In genomic region chr19:41303941-41304340, GRCh38 we compare ENCODE assay signal across 15 cellular contexts. TPM values are rescaled to one million over a fixed set of nuclear protein-coding genes. Genes with fewer than 3 reads are reported as not detected.
DNase-seq lines count a peak whose midpoint lies in the region; ATAC-seq and TF ChIP-seq lines count a peak whose summit lies in the region.
"Had no signal": no experiment of that assay in that cellular context is flagged by ENCODE, and none has a peak within 500 bp of the region (broad histone marks: within the 10 kb centered on the region; RNA-seq: fewer than 3 reads in every experiment).

No MANE protein-coding gene starts in this region.

- no peak for ATAC-seq in GM19324 (IDR thresholded peaks at IDR 0.05; ENCODE audit: low FRiP score, unreplicated experiment)
- ATAC-seq in GM18520 (IDR thresholded peaks at IDR 0.05; ENCODE audit: unreplicated experiment) = no peak
- ATAC-seq: body of pancreas had no signal

- CTCF ChIA-PET in activated naive CD4-positive, alpha-beta T cell treated with anti-CD3 and anti-CD28 coated beads for 36 hours (lab: Charles Lee) = no interaction called here
- CTCF ChIA-PET in activated CD4-positive, alpha-beta memory T cell treated with anti-CD3 and anti-CD28 coated beads for 36 hours (lab: Charles Lee) = interaction anchor here (1.2 to 8.4 kb wide), 4 partner anchors 11 to 100 kb away, joined by 3 to 86 read pairs (median 13); partner anchors contain the start of gene HNRNPUL1

- H3K9ac ChIP-seq in endodermal cell (ENCODE audit: extremely low read depth, low read length, poor library complexity, severe bottlenecking) = no peak overlapping the region
- H3K9ac ChIP-seq: SK-N-SH had no signal

- H3K27ac Mint-ChIP-seq in activated naive CD4-positive, alpha-beta T cell treated with anti-CD3 and anti-CD28 coated beads for 36 hours = peak overlapping the region; percentile 95
- H3K27ac Mint-ChIP-seq in activated CD4-positive, alpha-beta memory T cell treated with anti-CD3 and anti-CD28 coated beads for 36 hours = peak overlapping the region; percentile 96
- H3K27ac Mint-ChIP-seq in endodermal cell = peak overlapping the region; percentile 64

- in situ Hi-C loops in GM13977 (cut with MboI; ENCODE audit: low pct_unique_long_range_greater_than_20kb, low sequenced_read_pairs, unreplicated experiment) = no loop called here

- TF ChIP-seq POLR2A in stomach (IDR thresholded peaks at IDR 0.05) = no peak

- no peak for DNase-seq in activated naive CD4-positive, alpha-beta T cell treated with anti-CD3 and anti-CD28 coated beads for 36 hours
- no peak for DNase-seq in activated naive CD4-positive, alpha-beta T cell (lab: John Stamatoyannopoulos, UW)
- DNase-seq in activated CD4-positive, alpha-beta memory T cell treated with anti-CD3 and anti-CD28 coated beads for 36 hours = peak; percentile 42
- no peak for DNase-seq in endodermal cell
- DNase-seq in stomach = no peak
- DNase-seq in GM13977 (ENCODE audit: low spot score) = no peak
- DNase-seq: body of pancreas; hypothalamus; NCI-H146; NCI-H510A treated with DMSO at 0.1 percent for 48 hours; SK-N-SH; stimulated activated CD4-positive, alpha-beta T cell treated with anti-CD3 and anti-CD28 coated beads, Interleukin-12 subunit alpha, Interleukin-12 subunit beta, amount 100 ng/mL, for 4 hours had no signal

- TF ChIP-seq CTCF in endodermal cell (conservative IDR thresholded peaks at IDR 0.05) = no peak
- no peak for TF ChIP-seq CTCF in stomach (IDR thresholded peaks at IDR 0.05)
- no peak for TF ChIP-seq CTCF in GM13977 (IDR thresholded peaks at IDR 0.05; ENCODE audit: extremely low read depth, insufficient read depth, missing control alignments)

- H3K4me1 Mint-ChIP-seq in activated naive CD4-positive, alpha-beta T cell treated with anti-CD3 and anti-CD28 coated beads for 36 hours (ENCODE audit: low read depth) = peaks cover 99% of the 10 kb centered on the region
- peaks cover 99% of the 10 kb centered on the region for H3K4me1 Mint-ChIP-seq in activated CD4-positive, alpha-beta memory T cell treated with anti-CD3 and anti-CD28 coated beads for 36 hours (ENCODE audit: low read depth)
- H3K4me1 Mint-ChIP-seq in endodermal cell = peaks cover 7% of the 10 kb centered on the region

- H3K4me3 ChIP-seq in endodermal cell (ENCODE audit: low read length) = no peak overlapping the region
- H3K4me3 ChIP-seq in stomach = peak overlapping the region in 1 of 4 donors; percentile 17
- H3K4me3 ChIP-seq: body of pancreas, prostate gland had no signal

- POLR2A ChIA-PET in activated CD4-positive, alpha-beta memory T cell treated with anti-CD3 and anti-CD28 coated beads for 36 hours (lab: Charles Lee) = interaction anchor here (0.9 to 10.3 kb wide), 3 partner anchors 38 to 47 kb away, joined by 3 to 97 read pairs (median 5); partner anchors contain the start of gene HNRNPUL1

- H3K9me3 ChIP-seq in endodermal cell (ENCODE audit: control insufficient read depth, low read length) = no peaks in the 10 kb centered on the region
- no peaks in the 10 kb centered on the region for H3K9me3 ChIP-seq in stomach
- H3K9me3 ChIP-seq: body of pancreas, prostate gland, SK-N-SH had no signal

- H3K36me3 Mint-ChIP-seq in activated naive CD4-positive, alpha-beta T cell treated with anti-CD3 and anti-CD28 coated beads for 36 hours (ENCODE audit: low read depth) = peaks cover 72% of the 10 kb centered on the region
- peaks cover 75% of the 10 kb centered on the region for H3K36me3 Mint-ChIP-seq in activated CD4-positive, alpha-beta memory T cell treated with anti-CD3 and anti-CD28 coated beads for 36 hours
- H3K36me3 Mint-ChIP-seq in endodermal cell (ENCODE audit: low read depth) = peaks cover 76% of the 10 kb centered on the region

- H3K4me1 ChIP-seq in endodermal cell (ENCODE audit: control insufficient read depth, insufficient read depth, low read length) = peaks cover 3% of the 10 kb centered on the region
- H3K4me1 ChIP-seq in stomach = peaks cover 30 to 86% (median 41%) of the 10 kb centered on the region in 4 donors

- WGBS in endodermal cell (ENCODE audit: insufficient coverage in 1 of 2, insufficient read length in 1 of 2), 2 experiments = 90 to 92% methylated on average over 7 to 15 of the region's 15 CpGs
- 81 to 91% (median 87%) methylated on average over 11 to 15 of the region's 15 CpGs for WGBS in stomach, 5 donors

- intact Hi-C loops in activated naive CD4-positive, alpha-beta T cell treated with anti-CD3 and anti-CD28 coated beads for 36 hours (cut with micrococcal nuclease) = loop anchor here (1.0 kb wide), 1 partner anchor 37 kb away; no protein-coding TSS in a partner anchor
- intact Hi-C loops in activated CD4-positive, alpha-beta memory T cell treated with anti-CD3 and anti-CD28 coated beads for 36 hours (cut with micrococcal nuclease) = no loop called here
- intact Hi-C loops in stomach (cut with DNase I; ENCODE audit: low total_unique reads) = no loop called here

- H3K27me3 ChIP-seq in endodermal cell (ENCODE audit: control insufficient read depth, insufficient read depth, low read length, poor library complexity, severe bottlenecking) = no peaks in the 10 kb centered on the region
- no peaks in the 10 kb centered on the region for H3K27me3 ChIP-seq in stomach
- H3K27me3 ChIP-seq: body of pancreas had no signal

- H3K9me3 Mint-ChIP-seq in activated naive CD4-positive, alpha-beta T cell treated with anti-CD3 and anti-CD28 coated beads for 36 hours = no peaks in the 10 kb centered on the region
- no peaks in the 10 kb centered on the region for H3K9me3 Mint-ChIP-seq in activated CD4-positive, alpha-beta memory T cell treated with anti-CD3 and anti-CD28 coated beads for 36 hours
- H3K9me3 Mint-ChIP-seq in endodermal cell = no peaks in the 10 kb centered on the region

- no peak overlapping the region for H3K4me3 Mint-ChIP-seq in activated naive CD4-positive, alpha-beta T cell treated with anti-CD3 and anti-CD28 coated beads for 36 hours
- H3K4me3 Mint-ChIP-seq in activated CD4-positive, alpha-beta memory T cell treated with anti-CD3 and anti-CD28 coated beads for 36 hours = no peak overlapping the region
- H3K4me3 Mint-ChIP-seq in endodermal cell = no peak overlapping the region

- H3K27ac ChIP-seq in endodermal cell (ENCODE audit: low read depth, low read length) (no peak overlapping the region), stomach (peak overlapping the region; percentile 12 to 98 (median 40))
- H3K27ac ChIP-seq: body of pancreas, prostate gland had no signal

- TF ChIP-seq EP300 in stomach (IDR thresholded peaks at IDR 0.05) = no peak

- H3K36me3 ChIP-seq in endodermal cell (ENCODE audit: control insufficient read depth, insufficient read depth, low read length) = peaks cover 92% of the 10 kb centered on the region
- peaks cover 65 to 88% (median 85%) of the 10 kb centered on the region in 4 donors for H3K36me3 ChIP-seq in stomach

- H3K27me3 Mint-ChIP-seq in activated naive CD4-positive, alpha-beta T cell treated with anti-CD3 and anti-CD28 coated beads for 36 hours (ENCODE audit: low read depth) = no peaks in the 10 kb centered on the region
- H3K27me3 Mint-ChIP-seq in activated CD4-positive, alpha-beta memory T cell treated with anti-CD3 and anti-CD28 coated beads for 36 hours = no peaks in the 10 kb centered on the region
- no peaks in the 10 kb centered on the region for H3K27me3 Mint-ChIP-seq in endodermal cell (ENCODE audit: insufficient read depth)

RNA-seq across cellular contexts. Expression of gene CCDC97, which starts 6.0 kb away (rescaled TPM):
- total RNA-seq in activated naive CD4-positive, alpha-beta T cell treated with anti-CD3 and anti-CD28 coated beads for 36 hours = 10 to 100 TPM; 14.9 to 15.8 TPM
- total RNA-seq in activated CD4-positive, alpha-beta memory T cell treated with anti-CD3 and anti-CD28 coated beads for 36 hours = 10 to 100 TPM; 20.5 to 23.4 TPM
- total RNA-seq in endodermal cell (10 to 100 TPM; 38.4 to 44.6 TPM), stomach (10 to 100 TPM in 3 of 5 donors, 1 to 10 TPM in 2; 2.2 to 62.6 (median 19.7) TPM)
- 33.6 TPM for polyA plus RNA-seq in endodermal cell (2013, experiment 1 of 2)
- 29.5 TPM for polyA plus RNA-seq in endodermal cell (2013, experiment 2 of 2)
- 10 to 100 TPM in 2 of 3 donors, 1 to 10 TPM in 1; 9.8 to 13.7 (median 13.0) TPM for polyA plus RNA-seq in stomach

RNA-seq across cellular contexts. Expression of gene HNRNPUL1, which starts 39.8 kb away (rescaled TPM):
- 100 to 1,000 TPM; 298 to 301 TPM for total RNA-seq in activated naive CD4-positive, alpha-beta T cell treated with anti-CD3 and anti-CD28 coated beads for 36 hours
- 100 to 1,000 TPM; 290 to 295 TPM for total RNA-seq in activated CD4-positive, alpha-beta memory T cell treated with anti-CD3 and anti-CD28 coated beads for 36 hours
- 100 to 1,000 TPM; 211 to 225 TPM for total RNA-seq in endodermal cell
- 216 TPM for polyA plus RNA-seq in endodermal cell (2013, experiment 1 of 2)
- polyA plus RNA-seq in endodermal cell (2013, experiment 2 of 2) = 207 TPM
- 100 to 1,000 TPM in 3 of 5 donors, 10 to 100 TPM in 2; 47.8 to 319 (median 104) TPM for total RNA-seq in stomach
- 10 to 100 TPM; 64.2 to 89.0 (median 84.0) TPM for polyA plus RNA-seq in stomach

RNA-seq across cellular contexts. Expression of gene TGFB1, which starts 49.8 kb away (rescaled TPM):
- 10 to 100 TPM; 94.4 to 95.6 TPM for total RNA-seq in activated naive CD4-positive, alpha-beta T cell treated with anti-CD3 and anti-CD28 coated beads for 36 hours
- total RNA-seq in activated CD4-positive, alpha-beta memory T cell treated with anti-CD3 and anti-CD28 coated beads for 36 hours = 100 to 1,000 TPM; 108 to 110 TPM
- 10 to 100 TPM; 56.3 to 60.1 TPM for total RNA-seq in endodermal cell
- 21.7 TPM for polyA plus RNA-seq in endodermal cell (2013, experiment 1 of 2)
- polyA plus RNA-seq in endodermal cell (2013, experiment 2 of 2) = 26.9 TPM
- 10 to 100 TPM in 3 of 5 donors, 1 to 10 TPM in 2; 1.3 to 54.3 (median 13.6) TPM for total RNA-seq in stomach
- 10 to 100 TPM; 10.2 to 15.6 (median 15.4) TPM for polyA plus RNA-seq in stomach
